Comparison of ENCODE assay signal across 2 cellular contexts in genomic region chr7:151244871-151245346, GRCh38.
TF ChIP-seq lines count a peak whose summit lies in the region.

No MANE protein-coding gene starts in this region.

TF ChIP-seq in A549, 52 proteins besides CTCF, POLR2A, EP300 and RAD21:
- TF ChIP-seq KDM1A (IDR thresholded peaks at IDR 0.05; ENCODE audit: low read depth) (no peak), FOSL2 (IDR thresholded peaks at IDR 0.05) (no peak), FOSL2 (CRISPR knock-in tag; IDR thresholded peaks at IDR 0.05) (no peak), ESRRA (IDR thresholded peaks at IDR 0.05; ENCODE audit: borderline replicate concordance, low read length) (no peak), HOXA7 (CRISPR knock-in tag; IDR thresholded peaks at IDR 0.05) (no peak), BCL3 (IDR thresholded peaks at IDR 0.05) (no peak), ZNF302 (CRISPR knock-in tag; IDR thresholded peaks at IDR 0.05) (no peak), NFE2L2 (conservative IDR thresholded peaks at IDR 0.05; ENCODE audit: low read length) (no peak), PHF8 (IDR thresholded peaks at IDR 0.05; ENCODE audit: borderline replicate concordance, low read depth) (no peak), FOSB (CRISPR knock-in tag; IDR thresholded peaks at IDR 0.05) (no peak)

TF ChIP-seq in GM12878, 131 proteins besides CTCF, POLR2A, EP300 and RAD21:
- TF ChIP-seq GABPA (IDR thresholded peaks at IDR 0.05; ENCODE audit: low read depth) = no peak
- TF ChIP-seq CHD2 (IDR thresholded peaks at IDR 0.05; ENCODE audit: borderline replicate concordance, low read depth, low read length) = no peak
- TF ChIP-seq ZBTB40 (IDR thresholded peaks at IDR 0.05; ENCODE audit: borderline replicate concordance) = no peak
- no peak for TF ChIP-seq CREM (IDR thresholded peaks at IDR 0.05; ENCODE audit: low read depth)
- TF ChIP-seq NFYA (IDR thresholded peaks at IDR 0.05; ENCODE audit: borderline replicate concordance, low read depth, low read length) = no peak
- TF ChIP-seq MAX (IDR thresholded peaks at IDR 0.05; ENCODE audit: low read depth, low read length) = no peak
- no peak for TF ChIP-seq ZNF274 (IDR thresholded peaks at IDR 0.05; ENCODE audit: insufficient read depth, insufficient read length)
